7 cellular contexts compared by ENCODE assay signal in the genomic region with DNA sequence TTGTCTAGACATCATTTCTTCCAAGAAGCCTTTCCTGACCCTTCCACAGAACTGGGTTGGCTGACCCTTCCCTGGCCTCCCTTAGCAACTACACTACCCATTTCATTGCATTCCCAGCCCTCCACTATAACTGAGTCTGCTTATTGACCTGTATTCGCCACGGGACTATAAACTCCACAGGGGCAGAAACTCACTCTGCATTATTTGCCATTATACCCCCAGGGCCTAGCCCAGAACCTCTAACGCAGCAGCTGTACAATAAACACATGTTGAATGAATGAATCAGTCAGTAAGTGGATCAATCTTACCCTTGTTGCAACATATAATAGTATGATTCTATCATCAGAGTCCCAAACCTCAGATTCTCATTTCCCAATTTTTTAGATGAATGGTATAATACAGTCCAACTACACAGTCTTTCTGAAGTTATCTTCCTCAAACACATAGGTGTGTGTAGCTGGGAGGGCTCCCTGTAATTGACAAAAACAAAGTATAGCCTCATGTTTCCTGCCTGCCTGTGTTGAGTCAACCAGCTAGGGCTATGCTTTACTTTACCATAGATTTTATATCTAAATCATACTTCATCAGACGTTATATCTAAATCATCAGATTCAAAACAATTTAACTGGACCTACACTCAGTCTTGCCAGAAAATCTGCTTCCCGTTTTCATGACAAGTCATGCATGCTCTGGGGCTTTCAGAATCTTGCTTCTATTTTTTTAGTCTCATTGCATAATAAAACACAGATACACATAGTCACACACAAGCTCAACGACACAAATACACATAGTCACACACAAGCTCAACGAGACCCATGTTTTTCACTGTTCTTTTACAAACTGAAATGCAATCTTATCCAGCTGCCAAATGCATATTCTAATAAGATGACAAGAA.
A peak's percentile ranks its signal among the peaks of the same experiment; 100 is the strongest.
DNase-seq lines count a peak whose midpoint lies in the region; FAIRE-seq and TF ChIP-seq lines count a peak whose summit lies in the region.

No MANE protein-coding gene starts in this region.

- no peak for TF ChIP-seq POLR2A in H54 (IDR thresholded peaks at IDR 0.05; ENCODE audit: low read depth, low read length)

- FAIRE-seq in urothelium cell line (lab: Jason Lieb, UNC) = peak; percentile 17
- FAIRE-seq in H54 (lab: Jason Lieb, UNC) = no peak

- DNase-seq in LHCN-M2 (ENCODE audit: low read depth) = peak; percentile 18
- DNase-seq in amniotic epithelial cell (ENCODE audit: low read depth) = peak; percentile 79
- DNase-seq in hepatic stellate cell (ENCODE audit: low spot score) = peak; percentile 7
- DNase-seq in urothelium cell line (ENCODE audit: low spot score) = no peak
- no peak for DNase-seq in H54 (ENCODE audit: insufficient read length, low spot score)
- DNase-seq in D341Med (ENCODE audit: low spot score) = no peak
- DNase-seq in activated effector memory CD4-positive, alpha-beta T cell treated with anti-CD3 and anti-CD28 coated beads, Interleukin-2, amount 50 U/mL, for 16 hours = no peak

Comparison
In these comparisons a context has a peak if more than half of its experiments do, and no peak if none do; other contexts are left out.
1. DNase-seq: peak in LHCN-M2 (single experiment), amniotic epithelial cell (single experiment) and hepatic stellate cell (single experiment); none in urothelium cell line (single experiment), H54 (single experiment), D341Med (single experiment) and activated effector memory CD4-positive, alpha-beta T cell treated with anti-CD3 and anti-CD28 coated beads, Interleukin-2, amount 50 U/mL, for 16 hours (single experiment).